2 cellular contexts compared by ENCODE assay signal in the genomic region with DNA sequence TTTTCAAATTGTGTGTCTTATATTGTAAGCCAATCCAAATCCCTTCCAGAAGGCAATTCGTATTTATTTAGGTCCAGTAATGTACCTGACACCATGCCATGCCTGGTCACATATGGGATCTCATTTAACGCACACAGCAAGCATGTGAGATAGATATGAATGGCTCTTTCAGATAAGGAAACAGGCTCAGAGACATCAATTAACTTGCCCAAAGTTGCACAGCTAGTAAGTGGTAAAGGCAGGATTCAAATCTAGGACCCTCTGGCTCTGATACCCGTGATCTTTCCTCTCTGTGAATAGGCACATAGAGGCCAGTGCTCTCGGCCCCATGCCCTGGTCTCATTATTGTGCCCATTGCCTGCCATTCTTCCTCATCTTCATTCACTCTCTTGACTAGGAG.
TF ChIP-seq lines count a peak whose summit lies in the region.

No MANE protein-coding gene starts in this region.

TF ChIP-seq in HepG2, 621 proteins besides CTCF, POLR2A, EP300 and RAD21:
- TF ChIP-seq XBP1 (CRISPR knock-in tag; IDR thresholded peaks at IDR 0.05) (no peak), ZNF768 (CRISPR knock-in tag; IDR thresholded peaks at IDR 0.05) (peak; percentile 49; the same call in 1 of the 2 replicates)

TF ChIP-seq in K562, 482 proteins besides CTCF, POLR2A, EP300 and RAD21:
- TF ChIP-seq RBM25 (IDR thresholded peaks at IDR 0.05; ENCODE audit: low read depth, low read length, severe bottlenecking): peak; percentile 82
- peak in 1 of 2 experiments; percentile 44; a peak in 2 of 4 replicates for TF ChIP-seq KDM1A (IDR thresholded peaks at IDR 0.05)
- peak; percentile 84 for TF ChIP-seq BCOR (IDR thresholded peaks at IDR 0.05)
- TF ChIP-seq BMI1 (IDR thresholded peaks at IDR 0.05; ENCODE audit: low read length): no peak
- TF ChIP-seq, protein P1, sequence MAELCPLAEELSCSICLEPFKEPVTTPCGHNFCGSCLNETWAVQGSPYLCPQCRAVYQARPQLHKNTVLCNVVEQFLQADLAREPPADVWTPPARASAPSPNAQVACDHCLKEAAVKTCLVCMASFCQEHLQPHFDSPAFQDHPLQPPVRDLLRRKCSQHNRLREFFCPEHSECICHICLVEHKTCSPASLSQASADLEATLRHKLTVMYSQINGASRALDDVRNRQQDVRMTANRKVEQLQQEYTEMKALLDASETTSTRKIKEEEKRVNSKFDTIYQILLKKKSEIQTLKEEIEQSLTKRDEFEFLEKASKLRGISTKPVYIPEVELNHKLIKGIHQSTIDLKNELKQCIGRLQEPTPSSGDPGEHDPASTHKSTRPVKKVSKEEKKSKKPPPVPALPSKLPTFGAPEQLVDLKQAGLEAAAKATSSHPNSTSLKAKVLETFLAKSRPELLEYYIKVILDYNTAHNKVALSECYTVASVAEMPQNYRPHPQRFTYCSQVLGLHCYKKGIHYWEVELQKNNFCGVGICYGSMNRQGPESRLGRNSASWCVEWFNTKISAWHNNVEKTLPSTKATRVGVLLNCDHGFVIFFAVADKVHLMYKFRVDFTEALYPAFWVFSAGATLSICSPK (IDR thresholded peaks at IDR 0.05; ENCODE audit: borderline replicate concordance): no peak
- TF ChIP-seq, protein P2, sequence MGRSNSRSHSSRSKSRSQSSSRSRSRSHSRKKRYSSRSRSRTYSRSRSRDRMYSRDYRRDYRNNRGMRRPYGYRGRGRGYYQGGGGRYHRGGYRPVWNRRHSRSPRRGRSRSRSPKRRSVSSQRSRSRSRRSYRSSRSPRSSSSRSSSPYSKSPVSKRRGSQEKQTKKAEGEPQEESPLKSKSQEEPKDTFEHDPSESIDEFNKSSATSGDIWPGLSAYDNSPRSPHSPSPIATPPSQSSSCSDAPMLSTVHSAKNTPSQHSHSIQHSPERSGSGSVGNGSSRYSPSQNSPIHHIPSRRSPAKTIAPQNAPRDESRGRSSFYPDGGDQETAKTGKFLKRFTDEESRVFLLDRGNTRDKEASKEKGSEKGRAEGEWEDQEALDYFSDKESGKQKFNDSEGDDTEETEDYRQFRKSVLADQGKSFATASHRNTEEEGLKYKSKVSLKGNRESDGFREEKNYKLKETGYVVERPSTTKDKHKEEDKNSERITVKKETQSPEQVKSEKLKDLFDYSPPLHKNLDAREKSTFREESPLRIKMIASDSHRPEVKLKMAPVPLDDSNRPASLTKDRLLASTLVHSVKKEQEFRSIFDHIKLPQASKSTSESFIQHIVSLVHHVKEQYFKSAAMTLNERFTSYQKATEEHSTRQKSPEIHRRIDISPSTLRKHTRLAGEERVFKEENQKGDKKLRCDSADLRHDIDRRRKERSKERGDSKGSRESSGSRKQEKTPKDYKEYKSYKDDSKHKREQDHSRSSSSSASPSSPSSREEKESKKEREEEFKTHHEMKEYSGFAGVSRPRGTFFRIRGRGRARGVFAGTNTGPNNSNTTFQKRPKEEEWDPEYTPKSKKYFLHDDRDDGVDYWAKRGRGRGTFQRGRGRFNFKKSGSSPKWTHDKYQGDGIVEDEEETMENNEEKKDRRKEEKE (IDR thresholded peaks at IDR 0.05; ENCODE audit: borderline replicate concordance in 1 of 2, control insufficient read depth in 1 of 2, low read depth in 2 of 2, low read length in 1 of 2): no peak
- TF ChIP-seq ZFP36 (IDR thresholded peaks at IDR 0.05; ENCODE audit: low read depth, low read length, partially characterized antibody): peak; percentile 70
